ENCODE assay signal across 10 cellular contexts in genomic region chr7:76428868-76429805, GRCh38. TPM values are rescaled to one million over a fixed set of nuclear protein-coding genes. Genes with fewer than 3 reads are reported as not detected.
DNase-seq lines count a peak whose midpoint lies in the region; ATAC-seq and TF ChIP-seq lines count a peak whose summit lies in the region.
"Had no signal": no experiment of that assay in that cellular context is flagged by ENCODE, and none has a peak within 500 bp of the region (broad histone marks: within the 10 kb centered on the region; RNA-seq: fewer than 3 reads in every experiment).

No MANE protein-coding gene starts in this region.

- DNase-seq in KBM-7 (peak; percentile 82), SJCRH30 (peak; percentile 90 to 94), fibroblast of the conjunctiva (ENCODE audit: low read depth) (peak; percentile 35), sciatic nerve (ENCODE audit: low spot score) (peak; percentile 48), NCI-H1105 treated with DMSO at 0.1 percent for 48 hours (lab: John Stamatoyannopoulos, UW) (no peak), GM10248 (ENCODE audit: extremely low spot score) (no peak), NCI-H1105 (lab: John Stamatoyannopoulos, UW) (no peak)
- DNase-seq: activated CD4-positive, CD25-positive, alpha-beta regulatory T cell; activated naive CD4-positive, alpha-beta T cell; NCI-H526 treated with DMSO at 0.1 percent for 48 hours had no signal

- TF ChIP-seq CTCF in GM10248 (IDR thresholded peaks at IDR 0.05; ENCODE audit: control extremely low read depth, extremely low read depth, low read depth, missing control alignments) = no peak

- in situ Hi-C loops in KBM-7 (cut with MboI; ENCODE audit: low pct_unique_long_range_greater_than_20kb, low sequenced_read_pairs) = no loop called here

- H3K9me3 ChIP-seq in SJCRH30 (replicated peaks) = no peaks in the 10 kb centered on the region

- no peaks in the 10 kb centered on the region for H3K27me3 ChIP-seq in SJCRH30

- no peaks in the 10 kb centered on the region for H3K36me3 ChIP-seq in SJCRH30

- H3K4me1 ChIP-seq in SJCRH30 = peaks cover 26% of the 10 kb centered on the region

- intact Hi-C loops in sciatic nerve (cut with DNase I) = no loop called here

- POLR2A ChIA-PET in GM10248 (lab: Yijun Ruan, JAX) = no interaction called here

- CTCF ChIA-PET in GM10248 (lab: Yijun Ruan, JAX) = no interaction called here

- H3K27ac ChIP-seq in SJCRH30 = peak overlapping the region; percentile 9

- no peak overlapping the region for H3K4me3 ChIP-seq in SJCRH30

- peak; percentile 38 for ATAC-seq in sciatic nerve

RNA-seq across cellular contexts. Expression of gene ZP3, which starts 4.4 kb away (rescaled TPM):
- total RNA-seq in SJCRH30 (2014; rRNA removed; shearing (Covaris generic)) = 0.99 and 1.8 TPM in 2 replicates
- 1.7 TPM for total RNA-seq in sciatic nerve

RNA-seq across cellular contexts. Expression of gene SSC4D, which starts 19.6 kb away (rescaled TPM):
- total RNA-seq in SJCRH30 (2014; rRNA removed; shearing (Covaris generic)) = 0.86 and 1.8 TPM in 2 replicates
- 0.58 TPM for total RNA-seq in sciatic nerve

RNA-seq across cellular contexts. Expression of gene DTX2, which starts 32.4 kb away (rescaled TPM):
- 10.6 and 11.5 TPM in 2 replicates for total RNA-seq in SJCRH30 (2014; rRNA removed; shearing (Covaris generic))
- total RNA-seq in sciatic nerve = 41.2 TPM

Comparison
In these comparisons a context has a peak if more than half of its experiments do, and no peak if none do; other contexts are left out.
1. DNase-seq: peak in KBM-7 (single experiment), SJCRH30 (2 of 2), fibroblast of the conjunctiva (single experiment) and sciatic nerve (single experiment); none in NCI-H1105 treated with DMSO at 0.1 percent for 48 hours (single experiment), GM10248 (single experiment) and NCI-H1105 (single experiment).